Comparison of ENCODE assay signal across 10 cellular contexts in genomic region chr15:38378162-38378560, GRCh38.
DNase-seq lines count a peak whose midpoint lies in the region; ATAC-seq and TF ChIP-seq lines count a peak whose summit lies in the region.
"Had no signal": no experiment of that assay in that cellular context is flagged by ENCODE, and none has a peak within 500 bp of the region (broad histone marks: within the 10 kb centered on the region; RNA-seq: fewer than 3 reads in every experiment).

No MANE protein-coding gene starts in this region.

- DNase-seq in GM23338 (ENCODE audit: low spot score): no peak
- peak; percentile 5 to 74 (median 58) for DNase-seq in dorsolateral prefrontal cortex
- peak; percentile 47 for DNase-seq in left kidney (ENCODE audit: low read depth, low spot score)
- DNase-seq in gastrocnemius medialis: peak; percentile 11 to 26
- no peak for DNase-seq in T-cell
- DNase-seq in WTC11 (ENCODE audit: low spot score): no peak
- DNase-seq: SW 1271 had no signal

- H3K79me2 ChIP-seq in GM23338 (replicated peaks; ENCODE audit: insufficient read depth): no peaks in the 10 kb centered on the region

- H3K27ac ChIP-seq in GM23338 (ENCODE audit: low read depth): no peak overlapping the region
- H3K27ac ChIP-seq in dorsolateral prefrontal cortex: peak overlapping the region in 33 of 59 donors; percentile 8 to 75 (median 39)
- peak overlapping the region; percentile 1 to 62 (median 25) for H3K27ac ChIP-seq in gastrocnemius medialis
- H3K27ac ChIP-seq: C4-2B had no signal

- in situ Hi-C loops in gastrocnemius medialis (cut with MboI; ENCODE audit: low sequenced_read_pairs in 4 of 4): no loop called here

- POLR2A ChIA-PET in T-cell (lab: Charles Lee) (no interaction called here), WTC11 (lab: Charles Lee) (no interaction called here)

- peaks cover 8% of the 10 kb centered on the region for H3K4me1 Mint-ChIP-seq in GM23338
- H3K4me1 Mint-ChIP-seq in T-cell: no peaks in the 10 kb centered on the region
- peaks cover 9% of the 10 kb centered on the region for H3K4me1 Mint-ChIP-seq in WTC11

- ATAC-seq in GM23338 (no peak), gastrocnemius medialis (peak in 1 of 2 donors; percentile 39), T-cell (replicated peaks in 1 of 4) (no peak), GM19397 (IDR thresholded peaks at IDR 0.05; ENCODE audit: unreplicated experiment) (no peak), WTC11 (no peak), HG03432 (IDR thresholded peaks at IDR 0.05; ENCODE audit: unreplicated experiment) (no peak)

- intact Hi-C loops in dorsolateral prefrontal cortex (cut with DNase I): no loop called here
- intact Hi-C loops in gastrocnemius medialis (cut with DNase I; ENCODE audit: low total_unique reads): no loop called here

- H3K9me3 Mint-ChIP-seq in GM23338 (no peaks in the 10 kb centered on the region; the same call in 1 of the 3 replicates), T-cell (no peaks in the 10 kb centered on the region), WTC11 (peaks cover 7% of the 10 kb centered on the region; the same call in 1 of the 2 replicates)

- no peak overlapping the region for H3K4me3 ChIP-seq in GM23338
- H3K4me3 ChIP-seq in dorsolateral prefrontal cortex: peak overlapping the region in 17 of 59 donors; percentile 0 to 47 (median 26)
- peak overlapping the region in 1 of 4 donors; percentile 11 for H3K4me3 ChIP-seq in gastrocnemius medialis

- no peaks in the 10 kb centered on the region for H3K9me3 ChIP-seq in gastrocnemius medialis

- CTCF ChIA-PET in T-cell (lab: Charles Lee) (no interaction called here), WTC11 (lab: Charles Lee) (interaction anchor here (1.5 kb wide), 1 partner anchor 62 kb away, joined by 4 read pairs; no protein-coding TSS in a partner anchor)

- H3K4me2 ChIP-seq in GM23338: no peak overlapping the region

- H4K20me1 ChIP-seq in GM23338 (replicated peaks; ENCODE audit: insufficient read depth): no peaks in the 10 kb centered on the region

- no peaks in the 10 kb centered on the region for H3K4me1 ChIP-seq in GM23338 (ENCODE audit: insufficient read depth)
- peaks cover 7 to 22% of the 10 kb centered on the region in 2 donors for H3K4me1 ChIP-seq in gastrocnemius medialis

- TF ChIP-seq CTCF in GM23338 (conservative IDR thresholded peaks at IDR 0.05; ENCODE audit: low read depth in 2 of 2) (no peak), dorsolateral prefrontal cortex (IDR thresholded peaks at IDR 0.05 in 54 of 56, conservative IDR thresholded peaks at IDR 0.05 in 2 of 56; ENCODE audit: low read depth in 1 of 56, partially characterized antibody in 56 of 56) (no peak), gastrocnemius medialis (IDR thresholded peaks at IDR 0.05 in 4 of 5, conservative IDR thresholded peaks at IDR 0.05 in 1 of 5) (no peak), WTC11 (IDR thresholded peaks at IDR 0.05) (no peak)

- H3K27ac Mint-ChIP-seq in GM23338 (no peak overlapping the region), T-cell (no peak overlapping the region), WTC11 (no peak overlapping the region)

- H3K27me3 ChIP-seq in GM23338 (ENCODE audit: insufficient read depth) (no peaks in the 10 kb centered on the region), dorsolateral prefrontal cortex (no peaks in the 10 kb centered on the region), gastrocnemius medialis (no peaks in the 10 kb centered on the region)

- no peak for TF ChIP-seq POLR2A in gastrocnemius medialis (IDR thresholded peaks at IDR 0.05)

- no peaks in the 10 kb centered on the region for H3K36me3 Mint-ChIP-seq in GM23338 (ENCODE audit: low read depth)
- no peaks in the 10 kb centered on the region for H3K36me3 Mint-ChIP-seq in T-cell
- H3K36me3 Mint-ChIP-seq in WTC11: no peaks in the 10 kb centered on the region

- no peak overlapping the region for H3K4me3 Mint-ChIP-seq in GM23338
- no peak overlapping the region for H3K4me3 Mint-ChIP-seq in T-cell
- no peak overlapping the region for H3K4me3 Mint-ChIP-seq in WTC11

- H3K36me3 ChIP-seq in GM23338 (ENCODE audit: insufficient read depth): no peaks in the 10 kb centered on the region
- H3K36me3 ChIP-seq in gastrocnemius medialis: no peaks in the 10 kb centered on the region

- peak overlapping the region; percentile 56; the same call in 1 of the 2 replicates for H2AFZ ChIP-seq in GM23338

- no peaks in the 10 kb centered on the region for H3F3A ChIP-seq in GM23338 (replicated peaks; ENCODE audit: low read depth)

- H3K27me3 Mint-ChIP-seq in GM23338 (ENCODE audit: insufficient read depth, low read depth, poor library complexity): peaks cover 2% of the 10 kb centered on the region
- peaks cover 44 to 54% of the 10 kb centered on the region in 2 donors for H3K27me3 Mint-ChIP-seq in T-cell
- no peaks in the 10 kb centered on the region for H3K27me3 Mint-ChIP-seq in WTC11 (ENCODE audit: low read depth)

- peaks cover 7% of the 10 kb centered on the region; the same call in 1 of the 2 replicates for H3K9me2 ChIP-seq in GM23338 (ENCODE audit: insufficient read depth)

TF ChIP-seq in GM23338, 12 proteins besides CTCF, POLR2A, EP300 and RAD21 (continues in another document):
- no peak for TF ChIP-seq REST (IDR thresholded peaks at IDR 0.05; ENCODE audit: unreplicated experiment)
- TF ChIP-seq POLR2AphosphoS5 (IDR thresholded peaks at IDR 0.05; ENCODE audit: low read depth): no peak
- no peak for TF ChIP-seq EZH2 (IDR thresholded peaks at IDR 0.05; ENCODE audit: low read depth, unreplicated experiment)
- no peak for TF ChIP-seq ZNF331 (CRISPR knock-in tag; IDR thresholded peaks at IDR 0.05; ENCODE audit: low read depth)

TF ChIP-seq in WTC11, 78 proteins besides CTCF, POLR2A, EP300 and RAD21 (continues in another document):
- TF ChIP-seq NR1H2 (CRISPR knock-in tag; IDR thresholded peaks at IDR 0.05) (no peak), ATF2 (CRISPR knock-in tag; IDR thresholded peaks at IDR 0.05; ENCODE audit: borderline replicate concordance, low read depth) (no peak), ZNF423 (CRISPR knock-in tag; IDR thresholded peaks at IDR 0.05) (no peak), ERG (CRISPR knock-in tag; IDR thresholded peaks at IDR 0.05) (no peak), E2F4 (CRISPR knock-in tag; IDR thresholded peaks at IDR 0.05; ENCODE audit: borderline replicate concordance, low read depth) (no peak), FOXJ3 (CRISPR knock-in tag; IDR thresholded peaks at IDR 0.05; ENCODE audit: borderline replicate concordance) (no peak), NFE2L1 (CRISPR knock-in tag; IDR thresholded peaks at IDR 0.05) (no peak), ZSCAN18 (CRISPR knock-in tag; IDR thresholded peaks at IDR 0.05) (no peak), ESRRA (CRISPR knock-in tag; IDR thresholded peaks at IDR 0.05; ENCODE audit: borderline replicate concordance) (no peak), MLX (CRISPR knock-in tag; IDR thresholded peaks at IDR 0.05) (no peak)

Comparison
In these comparisons a context has a peak if more than half of its experiments do, and no peak if none do; other contexts are left out.
1. DNase-seq: peak in dorsolateral prefrontal cortex (10 of 10), left kidney (single experiment) and gastrocnemius medialis (2 of 2); none in GM23338 (single experiment), T-cell (0 of 34) and WTC11 (single experiment).